In the genomic region with DNA sequence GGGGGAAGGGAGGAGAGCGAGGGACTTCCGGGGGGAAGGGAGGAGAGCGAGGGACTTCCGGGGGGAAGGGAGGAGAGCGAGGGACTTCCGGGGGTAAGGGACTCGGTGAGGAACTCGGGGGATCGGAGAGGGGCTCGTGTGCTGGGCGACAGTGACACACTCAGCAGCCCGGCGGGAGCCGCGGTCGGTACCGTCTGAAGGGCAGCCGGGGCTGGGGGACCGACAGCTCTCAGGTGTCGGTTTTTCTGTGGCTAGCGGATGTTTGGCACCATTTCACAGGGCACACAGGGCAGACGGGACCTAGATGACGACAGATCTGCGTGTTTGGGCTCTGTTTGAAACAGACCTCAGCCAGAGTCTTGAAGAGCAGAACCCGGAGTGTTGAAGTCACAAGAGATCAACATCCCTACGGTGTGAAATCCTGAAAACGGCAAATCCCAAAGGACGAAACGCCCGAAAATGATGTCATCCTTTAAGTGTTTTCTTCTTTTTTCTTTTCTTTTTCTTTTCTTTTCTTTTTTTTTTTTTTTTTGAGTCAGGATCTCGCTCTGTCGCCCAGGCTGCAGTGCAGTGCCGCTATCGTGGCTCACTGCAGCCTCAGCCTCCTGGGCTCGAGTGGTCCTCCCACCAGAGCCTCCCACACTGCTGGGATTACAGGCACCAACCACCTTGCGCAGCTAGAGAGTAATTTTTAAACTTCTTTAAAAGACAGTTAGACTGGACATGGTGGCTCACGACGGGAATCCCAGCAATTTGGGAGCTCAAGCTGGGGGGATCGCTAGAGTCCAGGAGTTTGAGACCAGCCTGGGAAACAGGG, we compare ENCODE assay signal across 8 cellular contexts. TPM values are rescaled to one million over a fixed set of nuclear protein-coding genes. Genes with fewer than 3 reads are reported as not detected.
DNase-seq lines count a peak whose midpoint lies in the region; ATAC-seq and FAIRE-seq lines count a peak whose summit lies in the region.

No MANE protein-coding gene starts in this region.

- POLR2A ChIA-PET in CD4-positive, alpha-beta memory T cell (lab: Charles Lee; ENCODE audit: partially characterized antibody), result interaction anchor here (0.9 to 3.0 kb wide), 12 partner anchors 24 to 632 kb away, joined by 3 to 17 read pairs (median 4); a partner anchor contains a TSS

- no peaks in the 10 kb centered on the region for H3K9me3 ChIP-seq in CD4-positive, alpha-beta memory T cell (ENCODE audit: control insufficient read depth in 1 of 2, low read length in 2 of 2)
- H3K9me3 ChIP-seq in SJCRH30 (replicated peaks), result no peaks in the 10 kb centered on the region

- H3K4me3 Mint-ChIP-seq in CD4-positive, alpha-beta memory T cell, result peak overlapping the region; percentile 90 to 98 (median 96)

- H3K27ac ChIP-seq in CD4-positive, alpha-beta memory T cell (ENCODE audit: low read depth, low read length), result peak overlapping the region; percentile 91
- peak overlapping the region; percentile 90 for H3K27ac ChIP-seq in SJCRH30
- H3K27ac ChIP-seq in substantia nigra (ENCODE audit: low read depth, low read length, poor library complexity, severe bottlenecking), result peak overlapping the region; percentile 92

- peak overlapping the region; percentile 95 to 100 (median 99) for H3K27ac Mint-ChIP-seq in CD4-positive, alpha-beta memory T cell

- CTCF ChIA-PET in CD4-positive, alpha-beta memory T cell (lab: Charles Lee; ENCODE audit: partially characterized antibody), result interaction anchor here (0.7 to 3.3 kb wide), 10 partner anchors 24 to 323 kb away, joined by 3 to 19 read pairs (median 4); a partner anchor contains a TSS

- no peaks in the 10 kb centered on the region for H3K36me3 ChIP-seq in CD4-positive, alpha-beta memory T cell (ENCODE audit: insufficient read depth, low read length)
- peaks cover 3% of the 10 kb centered on the region; the same call in 1 of the 2 replicates for H3K36me3 ChIP-seq in SJCRH30

- peak; percentile 59 for ATAC-seq in GM19452 (IDR thresholded peaks at IDR 0.05; ENCODE audit: unreplicated experiment)

- H3K4me1 Mint-ChIP-seq in CD4-positive, alpha-beta memory T cell, result peaks cover 8 to 36% (median 18%) of the 10 kb centered on the region in 4 donors

- H3K4me1 ChIP-seq in CD4-positive, alpha-beta memory T cell (ENCODE audit: insufficient read depth, low read length), result peaks cover 13% of the 10 kb centered on the region
- H3K4me1 ChIP-seq in SJCRH30, result peaks cover 12% of the 10 kb centered on the region

- no peaks in the 10 kb centered on the region for H3K9me3 Mint-ChIP-seq in CD4-positive, alpha-beta memory T cell

- DNase-seq in CD4-positive, alpha-beta memory T cell, result peak; percentile 92 to 97 (median 93)
- DNase-seq in HuH-7 (ENCODE audit: low spot score) (peak; percentile 95), SJCRH30 (peak; percentile 88 to 90), frontal cortex (ENCODE audit: low spot score in 2 of 2) (peak; percentile 74 to 78), non-pigmented ciliary epithelial cell (ENCODE audit: low read depth) (peak; percentile 24), substantia nigra (lab: John Stamatoyannopoulos, UW) (peak in 46 of 49 donors; percentile 23 to 85 (median 65))
- peak; percentile 46 to 71 (median 67) for DNase-seq in activated naive CD4-positive, alpha-beta T cell (lab: John Stamatoyannopoulos, UW)

- peak overlapping the region; percentile 73 to 80 for H3K4me3 ChIP-seq in CD4-positive, alpha-beta memory T cell (ENCODE audit: low read length in 2 of 2)
- peak overlapping the region; percentile 98 for H3K4me3 ChIP-seq in SJCRH30

- H3K27me3 ChIP-seq in CD4-positive, alpha-beta memory T cell (ENCODE audit: insufficient read depth, low read length), result no peaks in the 10 kb centered on the region
- no peaks in the 10 kb centered on the region for H3K27me3 ChIP-seq in SJCRH30

- intact Hi-C loops in CD4-positive, alpha-beta memory T cell (cut with micrococcal nuclease), result loop anchor here (1.0 to 5.0 kb wide), 5 partner anchors 24 to 1289 kb away; a partner anchor contains a TSS

- H3K36me3 Mint-ChIP-seq in CD4-positive, alpha-beta memory T cell, result peaks cover 0 to 6% of the 10 kb centered on the region in 2 donors

- no peak for FAIRE-seq in frontal cortex (lab: Jason Lieb, UNC)

- no peaks in the 10 kb centered on the region for H3K27me3 Mint-ChIP-seq in CD4-positive, alpha-beta memory T cell

RNA-seq across cellular contexts. Expression of a gene that starts 23.9 kb away (rescaled TPM):
- total RNA-seq in CD4-positive, alpha-beta memory T cell, result 10 to 100 TPM; 13.1 to 15.9 TPM
- polyA plus RNA-seq in CD4-positive, alpha-beta memory T cell, result 1 to 10 TPM; 1.0 to 4.4 TPM
- 24.1 and 33.5 TPM in 2 replicates for total RNA-seq in SJCRH30 (2014; rRNA removed; shearing (Covaris generic))
- 14.7 TPM for total RNA-seq in frontal cortex

RNA-seq across cellular contexts. Expression of a gene that starts 41.1 kb away (rescaled TPM):
- total RNA-seq in CD4-positive, alpha-beta memory T cell, result under 1 TPM in 1 of 2 experiments, not detected in 1; 0.44 TPM
- polyA plus RNA-seq in CD4-positive, alpha-beta memory T cell, result under 1 TPM; 0.32 to 0.48 TPM
- total RNA-seq in SJCRH30 (2014; rRNA removed; shearing (Covaris generic)), result 0.18 TPM in 1 of 2 replicates, not detected in the other
- not detected for total RNA-seq in frontal cortex

Comparison
In these comparisons a context has a peak if more than half of its experiments do, and no peak if none do; other contexts are left out.
1. Peak in every context shown above with its lines: DNase-seq, ATAC-seq, H3K4me3 ChIP-seq and H3K27ac ChIP-seq.
2. DNase-seq: peak in every context shown above with its lines; median percentile 95 in HuH-7; 93 in CD4-positive, alpha-beta memory T cell; 89 in SJCRH30; 76 in frontal cortex; 67 in activated naive CD4-positive, alpha-beta T cell; 65 in substantia nigra; 24 in non-pigmented ciliary epithelial cell.